ENCODE assay signal across 19 cellular contexts in the genomic region with DNA sequence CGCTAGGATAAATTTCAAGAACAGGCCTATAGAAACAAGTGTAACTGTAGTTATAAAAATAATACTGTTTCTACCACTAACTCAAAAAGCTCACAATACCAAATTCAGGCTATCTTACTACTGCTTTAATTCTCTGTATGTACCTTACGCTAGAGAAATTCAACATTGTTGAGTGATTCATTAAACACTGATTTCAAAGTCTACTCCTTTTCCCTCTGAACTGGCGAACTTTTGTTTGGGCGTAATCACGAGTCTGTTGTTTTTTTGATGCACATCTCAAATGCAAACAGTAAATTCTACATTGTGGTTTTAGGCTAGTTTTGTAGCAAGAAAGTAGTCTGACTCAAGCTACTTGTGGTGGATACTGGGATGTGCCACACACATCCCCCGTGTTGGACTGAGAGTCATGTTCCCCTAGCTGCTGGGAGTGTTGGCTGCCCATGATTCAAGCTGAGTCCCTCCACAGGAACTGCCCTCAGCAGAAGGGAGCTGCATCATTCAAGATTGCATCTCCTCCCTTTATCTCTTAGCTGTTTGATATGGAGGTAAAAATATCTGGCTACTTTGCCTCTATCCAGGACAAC.
"Had no signal": no experiment of that assay in that cellular context is flagged by ENCODE, and none has a peak within 500 bp of the region (broad histone marks: within the 10 kb centered on the region; RNA-seq: fewer than 3 reads in every experiment).

No MANE protein-coding gene starts in this region.

- H3K27ac Mint-ChIP-seq: activated CD4-positive, alpha-beta memory T cell treated with anti-CD3 and anti-CD28 coated beads for 36 hours; activated naive CD8-positive, alpha-beta T cell; naive thymus-derived CD8-positive, alpha-beta T cell; progenitor cell of endocrine pancreas; T-helper 2 cell treated with Interferon-gamma antibody and Interleukin-4, amounts not matched to agents 5 μg/mL and 100 μg/mL, for 36 hours had no signal

- ATAC-seq: activated T-cell treated with anti-CD3 and anti-CD28 coated beads, Interleukin-2, amount 50 U/mL, for 4 hours; body of pancreas; gastrocnemius medialis; lower lobe of right lung; naive thymus-derived CD8-positive, alpha-beta T cell; right cardiac atrium had no signal

- H3K4me3 ChIP-seq: body of pancreas, gastrocnemius medialis, lower lobe of right lung, SJSA1, suprapubic skin, upper lobe of left lung had no signal

- H3K9me3 Mint-ChIP-seq: activated CD4-positive, alpha-beta memory T cell treated with anti-CD3 and anti-CD28 coated beads for 36 hours; activated T-cell treated with anti-CD3 and anti-CD28 coated beads, Interleukin-2, amount 50 U/mL, for 4 hours; T-helper 2 cell treated with Interferon-gamma antibody and Interleukin-4, amounts not matched to agents 5 μg/mL and 100 μg/mL, for 36 hours had no signal

- H3K9me3 ChIP-seq: body of pancreas, gastrocnemius medialis, lower lobe of right lung, neutrophil, SJSA1, suprapubic skin, upper lobe of left lung had no signal

- H3K4me1 ChIP-seq: body of pancreas, gastrocnemius medialis, lower lobe of right lung, SJSA1, suprapubic skin, upper lobe of left lung had no signal

- H3K4me3 Mint-ChIP-seq: activated CD4-positive, alpha-beta memory T cell treated with anti-CD3 and anti-CD28 coated beads for 36 hours; activated naive CD8-positive, alpha-beta T cell; activated T-cell treated with anti-CD3 and anti-CD28 coated beads, Interleukin-2, amount 50 U/mL, for 4 hours; naive thymus-derived CD8-positive, alpha-beta T cell; T-helper 2 cell treated with Interferon-gamma antibody and Interleukin-4, amounts not matched to agents 5 μg/mL and 100 μg/mL, for 36 hours had no signal

- H3K27me3 ChIP-seq: body of pancreas, neutrophil, upper lobe of left lung had no signal

- DNase-seq: activated CD4-positive, alpha-beta memory T cell treated with anti-CD3 and anti-CD28 coated beads for 36 hours; activated gamma-delta T cell; activated T-cell treated with anti-CD3 and anti-CD28 coated beads, Interleukin-2, amount 50 U/mL, for 4 hours; body of pancreas; gastrocnemius medialis; kidney; lower lobe of right lung; naive thymus-derived CD8-positive, alpha-beta T cell; right cardiac atrium; stimulated activated CD4-positive, alpha-beta T cell treated with anti-CD3 and anti-CD28 coated beads, Interleukin-12 subunit alpha, Interleukin-12 subunit beta, amount 100 ng/mL, for 4 hours; stimulated activated naive CD4-positive, alpha-beta T cell; SW 1271; upper lobe of left lung had no signal

- H3K36me3 Mint-ChIP-seq: activated CD4-positive, alpha-beta memory T cell treated with anti-CD3 and anti-CD28 coated beads for 36 hours; activated naive CD8-positive, alpha-beta T cell; naive thymus-derived CD8-positive, alpha-beta T cell had no signal

- H3K27ac ChIP-seq: body of pancreas, gastrocnemius medialis, lower lobe of right lung, neutrophil, SJSA1, suprapubic skin, upper lobe of left lung had no signal

- H3K4me1 Mint-ChIP-seq: naive thymus-derived CD8-positive, alpha-beta T cell had no signal

- H3K36me3 ChIP-seq: gastrocnemius medialis, lower lobe of right lung, neutrophil, SJSA1, suprapubic skin, upper lobe of left lung had no signal
